ENCODE assay signal across 20 cellular contexts in genomic region chr7:28586736-28587135, GRCh38.
A peak's percentile ranks its signal among the peaks of the same experiment; 100 is the strongest.
DNase-seq lines count a peak whose midpoint lies in the region; ATAC-seq and TF ChIP-seq lines count a peak whose summit lies in the region.
"Had no signal": no experiment of that assay in that cellular context is flagged by ENCODE, and none has a peak within 500 bp of the region (broad histone marks: within the 10 kb centered on the region; RNA-seq: fewer than 3 reads in every experiment).

No MANE protein-coding gene starts in this region.

- H3K79me2 ChIP-seq in PC-9 (ENCODE audit: low read depth): no peaks in the 10 kb centered on the region
- no peaks in the 10 kb centered on the region for H3K79me2 ChIP-seq in Karpas-422 (ENCODE audit: low read length)

- TF ChIP-seq CTCF in PC-9 (conservative IDR thresholded peaks at IDR 0.05): no peak
- no peak for TF ChIP-seq CTCF in breast epithelium (IDR thresholded peaks at IDR 0.05)

- DNase-seq in G401 (ENCODE audit: low spot score) (peak; percentile 55), PC-9 (peak; percentile 31 to 68), breast epithelium (ENCODE audit: low spot score in 2 of 2) (peak; percentile 67 to 89), renal cortical epithelial cell (ENCODE audit: low read depth) (peak; percentile 67), Karpas-422 (no peak), Ammon's horn (ENCODE audit: low spot score) (no peak)
- DNase-seq in stimulated activated CD4-positive, alpha-beta T cell treated with anti-CD3 and anti-CD28 coated beads, Interleukin-15, amount 100 ng/mL, for 24 hours: no peak
- DNase-seq: activated CD4-positive, alpha-beta T cell treated with anti-CD3 and anti-CD28 coated beads, Interleukin-2, amount 50 U/mL, for 4 hours; activated naive CD4-positive, alpha-beta T cell treated with anti-CD3 and anti-CD28 coated beads for 36 hours; CD4-positive, alpha-beta memory T cell; effector memory CD4-positive, alpha-beta T cell; erythroblast; GF-D8; NCI-H446; NK-92 treated with Interleukin-12 subunit alpha and Interleukin-12 subunit beta, amount 100 ng/mL, for 24 hours; SIG-M5; stimulated activated naive CD8-positive, alpha-beta T cell treated with anti-CD3 and anti-CD28 coated beads, Interleukin-15, amount 100 ng/mL, for 72 hours; T-helper 1 cell had no signal

- H3K4me1 ChIP-seq in PC-9 (replicated peaks; ENCODE audit: insufficient read depth) (peaks cover 24% of the 10 kb centered on the region), breast epithelium (peaks cover 0 to 12% of the 10 kb centered on the region in 2 donors), Karpas-422 (ENCODE audit: low read length) (peaks cover 22% of the 10 kb centered on the region)

- no peak for ATAC-seq in HG03039 (IDR thresholded peaks at IDR 0.05; ENCODE audit: unreplicated experiment)
- ATAC-seq: stimulated activated naive CD8-positive, alpha-beta T cell treated with anti-CD3 and anti-CD28 coated beads, Interleukin-15, amount 100 ng/mL, for 72 hours had no signal

- BruUV-seq in PC-9 (replicated peaks; lab: Mats Ljungman, UMichigan): no TSS peak

- POLR2A ChIA-PET in PC-9 (lab: Charles Lee; ENCODE audit: unreplicated experiment): no interaction called here

- H3K27me3 ChIP-seq in PC-9 (ENCODE audit: insufficient read depth, low read depth): 0 out of 2 replicates have a peak, but pooled peaks cover 6% of the 10 kb centered on the region
- H3K27me3 ChIP-seq in breast epithelium: peaks cover 0 to 9% of the 10 kb centered on the region in 2 donors
- no peaks in the 10 kb centered on the region for H3K27me3 ChIP-seq in Karpas-422 (ENCODE audit: low read length)

- H3K4me2 ChIP-seq in PC-9 (peak overlapping the region; percentile 62), Karpas-422 (ENCODE audit: low read depth, low read length, poor library complexity, severe bottlenecking) (no peak overlapping the region)

- intact Hi-C loops in PC-9 (cut with micrococcal nuclease; ENCODE audit: unreplicated experiment) (no loop called here), breast epithelium (cut with DNase I; ENCODE audit: low total_unique reads) (no loop called here)

- no peak overlapping the region for H3K9ac ChIP-seq in Karpas-422 (ENCODE audit: low read length)

- TF ChIP-seq POLR2A in breast epithelium (IDR thresholded peaks at IDR 0.05): no peak

- peaks cover 7% of the 10 kb centered on the region for H3F3A ChIP-seq in PC-9 (ENCODE audit: insufficient read depth, low read depth)

- H3K9me3 ChIP-seq in PC-9 (ENCODE audit: insufficient read depth, low read depth) (no peaks in the 10 kb centered on the region), breast epithelium (no peaks in the 10 kb centered on the region), Karpas-422 (ENCODE audit: low read length) (no peaks in the 10 kb centered on the region)

- H3K4me3 ChIP-seq in PC-9 (no peak overlapping the region), breast epithelium (no peak overlapping the region), Karpas-422 (ENCODE audit: low read length) (no peak overlapping the region)
- H3K4me3 ChIP-seq: coronary artery had no signal

- peak overlapping the region; percentile 50 for H3K27ac ChIP-seq in PC-9
- peak overlapping the region in 1 of 2 donors; percentile 8 for H3K27ac ChIP-seq in breast epithelium
- H3K27ac ChIP-seq in Karpas-422 (ENCODE audit: low read length): no peak overlapping the region
- H3K27ac ChIP-seq: coronary artery had no signal

- CTCF ChIA-PET in PC-9 (lab: Charles Lee): no interaction called here

- H3K36me3 ChIP-seq in PC-9 (ENCODE audit: low read depth) (no peaks in the 10 kb centered on the region), breast epithelium (no peaks in the 10 kb centered on the region), Karpas-422 (ENCODE audit: insufficient read depth, low read length) (no peaks in the 10 kb centered on the region)

- no peak overlapping the region for H2AFZ ChIP-seq in PC-9
- no peak overlapping the region for H2AFZ ChIP-seq in Karpas-422 (ENCODE audit: low read length)

- H4K20me1 ChIP-seq in PC-9 (ENCODE audit: insufficient read depth) (no peaks in the 10 kb centered on the region), Karpas-422 (ENCODE audit: insufficient read depth, low read depth, low read length) (peaks cover 38% of the 10 kb centered on the region; the same call in 1 of the 2 replicates)

- H3K9me2 ChIP-seq in PC-9 (ENCODE audit: insufficient read depth): no peaks in the 10 kb centered on the region
- H3K9me2 ChIP-seq in Karpas-422 (replicated peaks; ENCODE audit: insufficient read depth, low read length): no peaks in the 10 kb centered on the region

- in situ Hi-C loops in G401 (cut with HindIII; ENCODE audit: low sequenced_read_pairs): no loop called here

Comparison
In these comparisons a context has a peak if more than half of its experiments do, and no peak if none do; other contexts are left out.
1. DNase-seq: peak in G401 (single experiment), PC-9 (2 of 2), breast epithelium (2 of 2) and renal cortical epithelial cell (single experiment); none in stimulated activated CD4-positive, alpha-beta T cell treated with anti-CD3 and anti-CD28 coated beads, Interleukin-15, amount 100 ng/mL, for 24 hours (single experiment), Karpas-422 (single experiment) and Ammon's horn (single experiment).